Comparison of ENCODE assay signal across 1 cellular context in genomic region chr7:101108330-101108857, GRCh38.
TF ChIP-seq lines count a peak whose summit lies in the region.

No MANE protein-coding gene starts in this region.

TF ChIP-seq in HepG2, 621 proteins besides CTCF, POLR2A, EP300 and RAD21 (continued from another document and continues in another):
- TF ChIP-seq ZFP36L1 (CRISPR knock-in tag; IDR thresholded peaks at IDR 0.05) = no peak
- TF ChIP-seq ZSCAN29 (CRISPR knock-in tag; conservative IDR thresholded peaks at IDR 0.05) = peak; percentile 84
- TF ChIP-seq ZNF616 (CRISPR knock-in tag; IDR thresholded peaks at IDR 0.05; ENCODE audit: low read depth) = no peak
- TF ChIP-seq FOXC1 (CRISPR knock-in tag; IDR thresholded peaks at IDR 0.05; ENCODE audit: borderline replicate concordance) = no peak; the same call in 1 of the 2 replicates
- TF ChIP-seq SAFB2 (CRISPR knock-in tag; IDR thresholded peaks at IDR 0.05; ENCODE audit: borderline replicate concordance, low read depth) = peak; percentile 45; the same call in 1 of the 2 replicates
- no peak for TF ChIP-seq ZNF17 (CRISPR knock-in tag; IDR thresholded peaks at IDR 0.05)
- TF ChIP-seq ATF1 (CRISPR knock-in tag; IDR thresholded peaks at IDR 0.05) = no peak
- TF ChIP-seq YEATS4 (CRISPR knock-in tag; IDR thresholded peaks at IDR 0.05; ENCODE audit: borderline replicate concordance) = 0 out of 2 replicates have a peak, but pooled peaks have one; percentile 33
- no peak for TF ChIP-seq SP2 (CRISPR knock-in tag; IDR thresholded peaks at IDR 0.05)
- no peak for TF ChIP-seq ZSCAN20 (CRISPR knock-in tag; IDR thresholded peaks at IDR 0.05; ENCODE audit: borderline replicate concordance)
- TF ChIP-seq PLSCR1 (CRISPR knock-in tag; IDR thresholded peaks at IDR 0.05; ENCODE audit: borderline replicate concordance) = no peak
- no peak for TF ChIP-seq ZNF841 (CRISPR knock-in tag; IDR thresholded peaks at IDR 0.05; ENCODE audit: borderline replicate concordance)
- peak; percentile 66; the same call in 1 of the 2 replicates for TF ChIP-seq DPF2 (CRISPR knock-in tag; IDR thresholded peaks at IDR 0.05; ENCODE audit: borderline replicate concordance, low read depth)
- TF ChIP-seq NR3C1 (CRISPR knock-in tag; IDR thresholded peaks at IDR 0.05) = no peak
- 0 out of 2 replicates have a peak, but pooled peaks have one; percentile 11 for TF ChIP-seq GABPB1 (CRISPR knock-in tag; IDR thresholded peaks at IDR 0.05)
- no peak for TF ChIP-seq ZNF639 (CRISPR knock-in tag; conservative IDR thresholded peaks at IDR 0.05)
- TF ChIP-seq ZNF619 (CRISPR knock-in tag; IDR thresholded peaks at IDR 0.05) = no peak
- peak; percentile 57 for TF ChIP-seq SPEN (CRISPR knock-in tag; IDR thresholded peaks at IDR 0.05; ENCODE audit: low read depth)
- TF ChIP-seq ZFAT (CRISPR knock-in tag; conservative IDR thresholded peaks at IDR 0.05) = no peak
- TF ChIP-seq ZIK1 (CRISPR knock-in tag; IDR thresholded peaks at IDR 0.05; ENCODE audit: borderline replicate concordance, low read depth) = no peak
- no peak for TF ChIP-seq ZNF883 (CRISPR knock-in tag; IDR thresholded peaks at IDR 0.05; ENCODE audit: not compliant biosample characterization)
- TF ChIP-seq HIVEP1 (CRISPR knock-in tag; IDR thresholded peaks at IDR 0.05) = peak; percentile 99
- TF ChIP-seq BCLAF1 (IDR thresholded peaks at IDR 0.05) = no peak
- TF ChIP-seq TFDP2 (CRISPR knock-in tag; IDR thresholded peaks at IDR 0.05) = no peak
- no peak for TF ChIP-seq TBL1XR1 (IDR thresholded peaks at IDR 0.05; ENCODE audit: borderline replicate concordance, low read length, partially characterized antibody)
- no peak for TF ChIP-seq CBX5 (CRISPR knock-in tag; IDR thresholded peaks at IDR 0.05; ENCODE audit: borderline replicate concordance)
- TF ChIP-seq ZFX (CRISPR knock-in tag; IDR thresholded peaks at IDR 0.05; ENCODE audit: low read depth) = peak; percentile 73
- TF ChIP-seq ATM (IDR thresholded peaks at IDR 0.05; ENCODE audit: borderline replicate concordance) = no peak
- no peak for TF ChIP-seq MXD1 (CRISPR knock-in tag; IDR thresholded peaks at IDR 0.05)
- TF ChIP-seq ZFP82 (CRISPR knock-in tag; IDR thresholded peaks at IDR 0.05; ENCODE audit: borderline replicate concordance) = 0 out of 2 replicates have a peak, but pooled peaks have one; percentile 7
- peak; percentile 74; the same call in 1 of the 2 replicates for TF ChIP-seq ARNTL (CRISPR knock-in tag; IDR thresholded peaks at IDR 0.05)
- no peak for TF ChIP-seq GTF2F1 (IDR thresholded peaks at IDR 0.05; ENCODE audit: low read length)
- no peak for TF ChIP-seq ZNF773 (CRISPR knock-in tag; IDR thresholded peaks at IDR 0.05; ENCODE audit: borderline replicate concordance)
- no peak for TF ChIP-seq GATAD2A (CRISPR knock-in tag; IDR thresholded peaks at IDR 0.05)
- TF ChIP-seq FOXK2 (IDR thresholded peaks at IDR 0.05) = no peak
- no peak for TF ChIP-seq BATF2 (CRISPR knock-in tag; IDR thresholded peaks at IDR 0.05)
- no peak for TF ChIP-seq NR0B2 (CRISPR knock-in tag; IDR thresholded peaks at IDR 0.05)
- no peak for TF ChIP-seq FLYWCH1 (CRISPR knock-in tag; IDR thresholded peaks at IDR 0.05)
- 0 out of 2 replicates have a peak, but pooled peaks have one; percentile 61 for TF ChIP-seq ZNF660 (CRISPR knock-in tag; IDR thresholded peaks at IDR 0.05; ENCODE audit: borderline replicate concordance, low read depth)
- TF ChIP-seq ZNF766 (CRISPR knock-in tag; IDR thresholded peaks at IDR 0.05; ENCODE audit: borderline replicate concordance) = no peak
- peak; percentile 63 for TF ChIP-seq ELF1 (CRISPR knock-in tag; IDR thresholded peaks at IDR 0.05)
- no peak for TF ChIP-seq ZMAT3 (CRISPR knock-in tag; conservative IDR thresholded peaks at IDR 0.05)
- 0 out of 2 replicates have a peak, but pooled peaks have one; percentile 28 for TF ChIP-seq KDM6A (CRISPR knock-in tag; IDR thresholded peaks at IDR 0.05; ENCODE audit: low read depth)
- no peak for TF ChIP-seq FIP1L1 (IDR thresholded peaks at IDR 0.05; ENCODE audit: borderline replicate concordance, insufficient read depth, low read depth, low read length)
- TF ChIP-seq WIZ (CRISPR knock-in tag; IDR thresholded peaks at IDR 0.05) = no peak
- TF ChIP-seq NFAT5 (CRISPR knock-in tag; IDR thresholded peaks at IDR 0.05) = no peak
- 0 out of 2 replicates have a peak, but pooled peaks have one; percentile 25 for TF ChIP-seq ZFP90 (CRISPR knock-in tag; IDR thresholded peaks at IDR 0.05; ENCODE audit: borderline replicate concordance)
- no peak for TF ChIP-seq ZNF839 (CRISPR knock-in tag; IDR thresholded peaks at IDR 0.05; ENCODE audit: borderline replicate concordance)
- TF ChIP-seq ZNF337 (CRISPR knock-in tag; IDR thresholded peaks at IDR 0.05; ENCODE audit: borderline replicate concordance, low read depth) = no peak
- TF ChIP-seq KAT8 (CRISPR knock-in tag; IDR thresholded peaks at IDR 0.05) = 0 out of 2 replicates have a peak, but pooled peaks have one; percentile 25
- no peak; the same call in 1 of the 2 replicates for TF ChIP-seq SALL1 (CRISPR knock-in tag; IDR thresholded peaks at IDR 0.05)
- TF ChIP-seq ZBTB49 (CRISPR knock-in tag; IDR thresholded peaks at IDR 0.05; ENCODE audit: borderline replicate concordance) = no peak
